ENCODE assay signal across 18 cellular contexts in the genomic region with DNA sequence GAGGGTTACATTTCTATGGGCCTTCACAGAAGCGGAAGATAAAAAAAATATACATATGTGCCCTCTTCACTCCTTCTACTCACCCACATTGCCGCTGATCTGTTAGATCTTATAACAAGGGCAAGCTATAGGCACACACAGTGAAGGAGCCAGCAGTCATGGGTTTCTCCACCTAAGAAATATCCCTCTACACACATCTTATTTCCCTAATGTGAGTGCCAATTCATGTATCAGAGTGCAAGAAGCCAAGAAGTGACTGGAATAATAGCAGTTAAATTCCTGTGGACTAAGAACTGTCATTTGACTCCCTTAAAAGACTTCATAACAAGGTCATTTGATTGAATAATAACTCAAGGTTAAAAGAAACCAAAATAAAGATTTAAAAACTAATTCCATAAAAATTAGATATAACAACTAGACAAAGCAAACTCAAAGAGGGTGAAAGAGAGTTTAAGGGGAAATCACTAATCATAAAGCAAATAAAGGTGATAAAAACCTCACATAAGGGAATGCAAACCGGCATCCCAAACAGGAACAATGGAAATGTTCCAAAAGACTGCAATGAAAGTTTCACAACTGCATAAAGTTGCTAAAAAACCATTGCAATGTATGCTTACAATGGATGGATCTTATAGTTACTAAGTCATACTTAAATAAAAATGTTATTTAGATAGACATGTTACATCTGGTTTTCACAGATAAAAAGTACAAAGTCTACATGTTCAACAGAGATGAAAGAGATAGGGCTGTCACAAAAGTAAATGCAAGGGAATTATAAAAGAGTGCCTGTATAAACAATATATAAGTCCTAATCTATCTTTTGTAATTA. TPM values are rescaled to one million over a fixed set of nuclear protein-coding genes. Genes with fewer than 3 reads are reported as not detected.
DNase-seq lines count a peak whose midpoint lies in the region; ATAC-seq and TF ChIP-seq lines count a peak whose summit lies in the region.
"Had no signal": no experiment of that assay in that cellular context is flagged by ENCODE, and none has a peak within 500 bp of the region (broad histone marks: within the 10 kb centered on the region; RNA-seq: fewer than 3 reads in every experiment).

No MANE protein-coding gene starts in this region.

- no peak overlapping the region for H3K4me3 ChIP-seq in GM23248
- H3K4me3 ChIP-seq: cardiac muscle cell had no signal

- peak overlapping the region; percentile 26 for H3K4me2 ChIP-seq in GM23248 (ENCODE audit: unreplicated experiment)

- H3K9me3 ChIP-seq in GM23248 (ENCODE audit: low read depth): no peaks in the 10 kb centered on the region

- H3F3A ChIP-seq in GM23248 (ENCODE audit: insufficient read depth): peaks cover 24% of the 10 kb centered on the region; the same call in 1 of the 2 replicates

- no peak overlapping the region for H3K9ac ChIP-seq in GM23248

- no peaks in the 10 kb centered on the region for H3K9me2 ChIP-seq in GM23248 (ENCODE audit: insufficient read depth)

- no peaks in the 10 kb centered on the region for H3K27me3 ChIP-seq in GM23248 (replicated peaks; ENCODE audit: insufficient read depth)
- H3K27me3 ChIP-seq in foreskin keratinocyte: no peaks in the 10 kb centered on the region
- H3K27me3 ChIP-seq: cardiac muscle cell had no signal

- peak; percentile 59 for DNase-seq in GM23248
- peak; percentile 24 for DNase-seq in amniotic epithelial cell (ENCODE audit: low read depth)
- no peak for DNase-seq in Right ventricle myocardium superior
- peak; percentile 27 for DNase-seq in renal cortical epithelial cell (ENCODE audit: low read depth)
- DNase-seq in foreskin keratinocyte: no peak
- no peak for DNase-seq in NCI-H1694 treated with DMSO at 0.1 percent for 48 hours (lab: John Stamatoyannopoulos, UW)
- DNase-seq: activated CD4-positive, alpha-beta memory T cell treated with anti-CD3 and anti-CD28 coated beads, Interleukin-2, amount 10 ng/mL, durations not matched to agents 7 days and 5 days; activated effector memory CD4-positive, alpha-beta T cell treated with Interleukin-2 at 50 U/mL for 16 hours; HCEC 1CT; MV-4-11; NCI-H2227 treated with DMSO at 0.1 percent for 48 hours; posterior cingulate gyrus; stimulated activated CD4-positive, alpha-beta T cell treated with anti-CD3 and anti-CD28 coated beads, Interleukin-4, amount 100 ng/mL, for 1 hour had no signal

- H2AFZ ChIP-seq in GM23248: no peak overlapping the region

- H4K20me1 ChIP-seq in GM23248 (ENCODE audit: insufficient read depth): peaks cover 27% of the 10 kb centered on the region; the same call in 1 of the 2 replicates

- peak; percentile 38 for ATAC-seq in Right ventricle myocardium superior (ENCODE audit: poor library complexity)
- ATAC-seq in GM18907 (IDR thresholded peaks at IDR 0.05; ENCODE audit: unreplicated experiment): no peak
- ATAC-seq in foreskin keratinocyte: no peak
- no peak for ATAC-seq in GM18517 (IDR thresholded peaks at IDR 0.05; ENCODE audit: unreplicated experiment)
- ATAC-seq: stimulated activated effector memory CD8-positive, alpha-beta T cell treated with anti-CD3 and anti-CD28 coated beads, Interleukin-12 subunit alpha, Interleukin-12 subunit beta, amount 100 ng/mL, for 72 hours had no signal

- TF ChIP-seq CTCF in foreskin keratinocyte (conservative IDR thresholded peaks at IDR 0.05): no peak

- 73 to 84% methylated on average over 3 of the region's 3 CpGs for WGBS in GM23248 (ENCODE audit: low coverage in 1 of 2, low lambda C conversion rate in 2 of 2, missing lambda C conversion rate in 2 of 2), 2 experiments

- 0 out of 2 replicates have a peak, but pooled peaks cover 5% of the 10 kb centered on the region for H3K36me3 ChIP-seq in GM23248 (ENCODE audit: low read depth)
- H3K36me3 ChIP-seq: cardiac muscle cell had no signal

- in situ Hi-C loops in GM23248 (cut with MboI): no loop called here

- peaks cover 100% of the 10 kb centered on the region for H3K79me2 ChIP-seq in GM23248 (ENCODE audit: insufficient read depth)

- H3K27ac ChIP-seq in GM23248 (peak overlapping the region; percentile 19), foreskin keratinocyte (no peak overlapping the region)
- H3K27ac ChIP-seq: C4-2B, cardiac muscle cell had no signal

- H3K4me1 ChIP-seq in GM23248 (ENCODE audit: insufficient read depth) (peaks cover 20% of the 10 kb centered on the region), foreskin keratinocyte (peaks cover 14% of the 10 kb centered on the region)

- intact Hi-C loops in Right ventricle myocardium superior (cut with DNase I): no loop called here

RNA-seq across cellular contexts. Expression of a gene that starts 42.8 kb away (rescaled TPM):
- 95.7 and 176 TPM in 2 replicates for total RNA-seq in GM23248 (2014; rRNA removed; shearing (Covaris generic))
- polyA plus RNA-seq in GM23248 (2016; fragmentation: Nextera tagmentation; extraction: Ambion mirVana): 26.4 and 28.7 TPM in 2 replicates
- 52.3 TPM for total RNA-seq in Right ventricle myocardium superior
- total RNA-seq in renal cortical epithelial cell: 72.2 and 77.6 TPM in 2 replicates
- 103 and 113 TPM in 2 replicates for total RNA-seq in foreskin keratinocyte
- polyA plus RNA-seq in foreskin keratinocyte: 21.2 and 23.9 TPM in 2 replicates

Comparison
In these comparisons a context has a peak if more than half of its experiments do, and no peak if none do; other contexts are left out.
1. DNase-seq: peak in GM23248 (single experiment), amniotic epithelial cell (single experiment) and renal cortical epithelial cell (single experiment); none in Right ventricle myocardium superior (single experiment), foreskin keratinocyte (0 of 2) and NCI-H1694 treated with DMSO at 0.1 percent for 48 hours (single experiment).